In the genomic region with DNA sequence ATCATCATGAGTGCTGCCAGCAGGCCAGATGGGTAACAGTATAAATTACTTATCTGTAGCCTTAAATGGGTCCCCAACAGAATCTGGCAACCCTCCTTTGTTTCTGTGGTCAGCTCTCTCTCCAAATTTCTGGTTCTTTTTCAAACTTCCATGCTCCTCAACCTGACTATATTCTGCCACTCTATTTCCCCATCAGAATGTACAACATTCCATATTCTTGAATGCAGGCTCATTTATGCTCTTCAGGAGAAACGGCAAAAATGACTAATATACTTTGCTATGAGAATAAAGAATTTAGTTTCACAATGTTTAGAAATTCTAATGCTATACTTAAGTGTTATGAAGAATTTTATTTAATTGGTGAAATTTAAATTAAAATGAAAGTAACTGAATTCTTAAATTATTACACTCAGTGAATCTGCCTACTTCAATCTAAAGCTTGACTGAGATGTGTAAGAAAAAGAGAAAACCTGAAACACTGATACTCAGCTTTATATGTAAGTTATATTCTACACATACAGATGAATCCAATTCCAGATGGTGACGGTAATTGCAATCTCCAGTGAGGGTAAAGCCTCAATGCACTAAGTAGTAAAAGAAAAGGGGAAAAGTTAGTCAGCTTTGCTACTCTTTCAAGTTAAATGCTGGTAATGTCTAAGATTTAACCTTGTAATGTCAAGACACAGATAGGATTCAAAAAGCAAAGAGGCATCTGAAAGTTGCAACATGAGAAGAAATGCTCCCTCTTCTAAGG, we compare ENCODE assay signal across 1 cellular context.
TF ChIP-seq lines count a peak whose summit lies in the region.

No MANE protein-coding gene starts in this region.

TF ChIP-seq in HEK293, 187 proteins besides CTCF, POLR2A, EP300 and RAD21 (continued from another document):
- TF ChIP-seq, protein P1, sequence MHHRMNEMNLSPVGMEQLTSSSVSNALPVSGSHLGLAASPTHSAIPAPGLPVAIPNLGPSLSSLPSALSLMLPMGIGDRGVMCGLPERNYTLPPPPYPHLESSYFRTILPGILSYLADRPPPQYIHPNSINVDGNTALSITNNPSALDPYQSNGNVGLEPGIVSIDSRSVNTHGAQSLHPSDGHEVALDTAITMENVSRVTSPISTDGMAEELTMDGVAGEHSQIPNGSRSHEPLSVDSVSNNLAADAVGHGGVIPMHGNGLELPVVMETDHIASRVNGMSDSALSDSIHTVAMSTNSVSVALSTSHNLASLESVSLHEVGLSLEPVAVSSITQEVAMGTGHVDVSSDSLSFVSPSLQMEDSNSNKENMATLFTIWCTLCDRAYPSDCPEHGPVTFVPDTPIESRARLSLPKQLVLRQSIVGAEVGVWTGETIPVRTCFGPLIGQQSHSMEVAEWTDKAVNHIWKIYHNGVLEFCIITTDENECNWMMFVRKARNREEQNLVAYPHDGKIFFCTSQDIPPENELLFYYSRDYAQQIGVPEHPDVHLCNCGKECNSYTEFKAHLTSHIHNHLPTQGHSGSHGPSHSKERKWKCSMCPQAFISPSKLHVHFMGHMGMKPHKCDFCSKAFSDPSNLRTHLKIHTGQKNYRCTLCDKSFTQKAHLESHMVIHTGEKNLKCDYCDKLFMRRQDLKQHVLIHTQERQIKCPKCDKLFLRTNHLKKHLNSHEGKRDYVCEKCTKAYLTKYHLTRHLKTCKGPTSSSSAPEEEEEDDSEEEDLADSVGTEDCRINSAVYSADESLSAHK (tag by site-specific recombination; IDR thresholded peaks at IDR 0.05) = no peak
